21 cellular contexts compared by ENCODE assay signal in genomic region chr3:125144653-125145314, GRCh38.
DNase-seq lines count a peak whose midpoint lies in the region; ATAC-seq, FAIRE-seq and TF ChIP-seq lines count a peak whose summit lies in the region.
"Had no signal": no experiment of that assay in that cellular context is flagged by ENCODE, and none has a peak within 500 bp of the region (broad histone marks: within the 10 kb centered on the region; RNA-seq: fewer than 3 reads in every experiment).

No MANE protein-coding gene starts in this region.

- no peak overlapping the region for H2BK5ac ChIP-seq in mesenchymal stem cell (ENCODE audit: low read depth, low read length, poor library complexity, severe bottlenecking)

- peak overlapping the region; percentile 55 for H2AK5ac ChIP-seq in mesenchymal stem cell (ENCODE audit: low read length, severe bottlenecking)

- peaks cover 55% of the 10 kb centered on the region for H3K4me1 ChIP-seq in astrocyte (ENCODE audit: insufficient read depth, low read length)
- H3K4me1 ChIP-seq in mesenchymal stem cell (ENCODE audit: control insufficient read depth, insufficient read depth, low read depth, low read length) = peaks cover 57% of the 10 kb centered on the region
- peaks cover 57 to 79% (median 69%) of the 10 kb centered on the region in 4 donors for H3K4me1 ChIP-seq in upper lobe of left lung

- H3K14ac ChIP-seq in mesenchymal stem cell (ENCODE audit: low read length in 2 of 2) = no peak overlapping the region

- H2AFZ ChIP-seq in astrocyte (ENCODE audit: low read depth, low read length) (peak overlapping the region; percentile 8), mesenchymal stem cell (ENCODE audit: low read depth, low read length) (no peak overlapping the region)
- H2AFZ ChIP-seq: PC-9 had no signal

- H2BK120ac ChIP-seq in mesenchymal stem cell (ENCODE audit: low read depth, low read length) = peak overlapping the region; percentile 39

- H3K36me3 ChIP-seq in astrocyte (ENCODE audit: insufficient read depth, low read length) (no peaks in the 10 kb centered on the region), mesenchymal stem cell (ENCODE audit: control insufficient read depth in 1 of 2, insufficient read depth in 2 of 2, low read depth in 1 of 2, low read length in 2 of 2) (no peaks in the 10 kb centered on the region), upper lobe of left lung (no peaks in the 10 kb centered on the region)
- H3K36me3 ChIP-seq: esophagus squamous epithelium, SJCRH30, suprapubic skin had no signal

- FAIRE-seq in HTR-8/SVneo (lab: Jason Lieb, UNC) (peak; percentile 26), astrocyte (lab: Jason Lieb, UNC) (no peak)
- FAIRE-seq: TTC549 had no signal

- H4K91ac ChIP-seq in mesenchymal stem cell (ENCODE audit: low read length) = peak overlapping the region; percentile 95

- no peaks in the 10 kb centered on the region for H3K79me1 ChIP-seq in mesenchymal stem cell (replicated peaks; ENCODE audit: low read length, poor library complexity, severe bottlenecking)

- no peaks in the 10 kb centered on the region for H3K27me3 ChIP-seq in astrocyte (ENCODE audit: insufficient read depth, low read length)
- H3K27me3 ChIP-seq in mesenchymal stem cell (ENCODE audit: control insufficient read depth in 1 of 2, insufficient read depth in 1 of 2, low read length in 2 of 2) = no peaks in the 10 kb centered on the region
- H3K27me3 ChIP-seq in upper lobe of left lung = no peaks in the 10 kb centered on the region
- H3K27me3 ChIP-seq: esophagus squamous epithelium, SJCRH30, suprapubic skin had no signal

- H3K9ac ChIP-seq in astrocyte (ENCODE audit: low read length) = peak overlapping the region; percentile 1
- H3K9ac ChIP-seq in mesenchymal stem cell (ENCODE audit: low read length) = no peak overlapping the region

- peak overlapping the region; percentile 70 for H4K8ac ChIP-seq in mesenchymal stem cell (ENCODE audit: low read length)

- 72% methylated on average over 5 of the region's 5 CpGs for WGBS in mesenchymal stem cell
- WGBS in upper lobe of left lung, 2 donors = 87 to 91% methylated on average over 2 to 5 of the region's 5 CpGs

- peak overlapping the region; percentile 14 to 88 for H3K4ac ChIP-seq in mesenchymal stem cell (ENCODE audit: low read depth in 1 of 2, low read length in 2 of 2)

- TF ChIP-seq EP300 in upper lobe of left lung (IDR thresholded peaks at IDR 0.05) = no peak

- H3K4me3 Mint-ChIP-seq in astrocyte (ENCODE audit: unreplicated experiment) = no peak overlapping the region
- H3K4me3 Mint-ChIP-seq: activated naive CD8-positive, alpha-beta T cell treated with anti-CD3 and anti-CD28 coated beads for 36 hours; nephron progenitor cell; stimulated activated memory B cell treated with anti-CD40 and anti-IgM and Interleukin-4, amounts not matched to agents 10 μg/mL and 1 μg/mL and 100 μg/mL, for 72 hours had no signal

- no peak for TF ChIP-seq CTCF in astrocyte (IDR thresholded peaks at IDR 0.05; ENCODE audit: insufficient read depth, low read depth, low read length)
- TF ChIP-seq CTCF in upper lobe of left lung (IDR thresholded peaks at IDR 0.05) = no peak

- H3K9me3 ChIP-seq in astrocyte (ENCODE audit: insufficient read depth, low read depth, low read length) (no peaks in the 10 kb centered on the region), mesenchymal stem cell (ENCODE audit: control insufficient read depth, low read length) (no peaks in the 10 kb centered on the region), upper lobe of left lung (no peaks in the 10 kb centered on the region)
- H3K9me3 ChIP-seq: esophagus squamous epithelium, SJCRH30, suprapubic skin had no signal

- H3K4me1 Mint-ChIP-seq in astrocyte (ENCODE audit: low read depth, unreplicated experiment) = peaks cover 26% of the 10 kb centered on the region

- H2BK12ac ChIP-seq in mesenchymal stem cell (ENCODE audit: low read length in 2 of 2) = peak overlapping the region; percentile 82 to 98

- H3K18ac ChIP-seq in mesenchymal stem cell (ENCODE audit: low read depth in 1 of 2, low read length in 2 of 2) = peak overlapping the region; percentile 59 to 95

- H3K27me3 Mint-ChIP-seq in astrocyte (ENCODE audit: low read depth, unreplicated experiment) = peaks cover 4% of the 10 kb centered on the region
- H3K27me3 Mint-ChIP-seq: stimulated activated memory B cell treated with anti-CD40 and anti-IgM and Interleukin-4, amounts not matched to agents 10 μg/mL and 1 μg/mL and 100 μg/mL, for 72 hours had no signal

- ATAC-seq in upper lobe of left lung (ENCODE audit: low FRiP score in 2 of 2) (no peak), HG02852 (IDR thresholded peaks at IDR 0.05; ENCODE audit: unreplicated experiment) (no peak)
- ATAC-seq: stimulated activated memory B cell treated with anti-CD40 and anti-IgM and Interleukin-4, amounts not matched to agents 10 μg/mL and 1 μg/mL and 100 μg/mL, for 72 hours had no signal

- H3K4me2 ChIP-seq in astrocyte (ENCODE audit: low read length) (peak overlapping the region; percentile 22), mesenchymal stem cell (ENCODE audit: low read length, poor library complexity, severe bottlenecking) (no peak overlapping the region)
- H3K4me2 ChIP-seq: PC-9 had no signal

- no peaks in the 10 kb centered on the region for H3K79me2 ChIP-seq in astrocyte (ENCODE audit: insufficient read depth, low read length)

- H2BK15ac ChIP-seq in mesenchymal stem cell (ENCODE audit: low read depth, poor library complexity, severe bottlenecking) = peak overlapping the region; percentile 73

- H3K23ac ChIP-seq in mesenchymal stem cell (ENCODE audit: low read length in 2 of 2) = no peak overlapping the region

- no peaks in the 10 kb centered on the region for H3K9me3 Mint-ChIP-seq in astrocyte (ENCODE audit: unreplicated experiment)
- H3K9me3 Mint-ChIP-seq: nephron progenitor cell; stimulated activated memory B cell treated with anti-CD40 and anti-IgM and Interleukin-4, amounts not matched to agents 10 μg/mL and 1 μg/mL and 100 μg/mL, for 72 hours had no signal

- H3K27ac Mint-ChIP-seq in astrocyte (ENCODE audit: unreplicated experiment) = no peak overlapping the region
- H3K27ac Mint-ChIP-seq: activated naive CD8-positive, alpha-beta T cell treated with anti-CD3 and anti-CD28 coated beads for 36 hours; nephron progenitor cell; progenitor cell of endocrine pancreas had no signal

- no peaks in the 10 kb centered on the region for H4K20me1 ChIP-seq in astrocyte (ENCODE audit: insufficient read depth, low read length)

- no peak for TF ChIP-seq POLR2A in upper lobe of left lung (IDR thresholded peaks at IDR 0.05)

- H3K4me3 ChIP-seq in astrocyte (ENCODE audit: insufficient read depth, low read depth, low read length) = no peak overlapping the region
- no peak overlapping the region for H3K4me3 ChIP-seq in mesenchymal stem cell (ENCODE audit: insufficient read depth in 1 of 2, low read depth in 1 of 2, low read length in 2 of 2)
- no peak overlapping the region for H3K4me3 ChIP-seq in upper lobe of left lung
- H3K4me3 ChIP-seq: esophagus squamous epithelium, PC-9, SJCRH30, suprapubic skin had no signal

- no peak overlapping the region for H3K27ac ChIP-seq in astrocyte (ENCODE audit: low read depth, low read length)
- H3K27ac ChIP-seq in mesenchymal stem cell (ENCODE audit: low read length, poor library complexity, severe bottlenecking) = peak overlapping the region; percentile 84
- peak overlapping the region in 3 of 4 donors; percentile 59 to 80 (median 72) for H3K27ac ChIP-seq in upper lobe of left lung
- H3K27ac ChIP-seq: PC-9, SJCRH30, suprapubic skin had no signal

- DNase-seq in HTR-8/SVneo (ENCODE audit: insufficient read length, low spot score) (no peak), astrocyte (ENCODE audit: low read depth) (no peak), mesenchymal stem cell (no peak), upper lobe of left lung (no peak), NCI-H2171 treated with DMSO at 0.1 percent for 48 hours (lab: John Stamatoyannopoulos, UW) (no peak)
- DNase-seq in stimulated activated CD4-positive, alpha-beta T cell treated with anti-CD3 and anti-CD28 coated beads, Interleukin-1b, Interleukin-23, amount 100 ng/mL, for 48 hours = no peak
- DNase-seq: activated naive CD8-positive, alpha-beta T cell treated with anti-CD3 and anti-CD28 coated beads for 36 hours; DMS79 treated with DMSO at 0.1 percent for 48 hours; effector memory CD4-positive, alpha-beta T cell; esophagus squamous epithelium; NCI-H2081; nephron progenitor cell; stimulated activated CD4-positive, alpha-beta T cell treated with anti-CD3 and anti-CD28 coated beads, Interleukin-2, amount 100 ng/mL, for 24 hours; T-helper 1 cell had no signal

- H3K36me3 Mint-ChIP-seq in astrocyte (ENCODE audit: low read depth, unreplicated experiment) = no peaks in the 10 kb centered on the region
- H3K36me3 Mint-ChIP-seq: stimulated activated memory B cell treated with anti-CD40 and anti-IgM and Interleukin-4, amounts not matched to agents 10 μg/mL and 1 μg/mL and 100 μg/mL, for 72 hours had no signal
